Comparison of ENCODE assay signal across 2 cellular contexts in the genomic region with DNA sequence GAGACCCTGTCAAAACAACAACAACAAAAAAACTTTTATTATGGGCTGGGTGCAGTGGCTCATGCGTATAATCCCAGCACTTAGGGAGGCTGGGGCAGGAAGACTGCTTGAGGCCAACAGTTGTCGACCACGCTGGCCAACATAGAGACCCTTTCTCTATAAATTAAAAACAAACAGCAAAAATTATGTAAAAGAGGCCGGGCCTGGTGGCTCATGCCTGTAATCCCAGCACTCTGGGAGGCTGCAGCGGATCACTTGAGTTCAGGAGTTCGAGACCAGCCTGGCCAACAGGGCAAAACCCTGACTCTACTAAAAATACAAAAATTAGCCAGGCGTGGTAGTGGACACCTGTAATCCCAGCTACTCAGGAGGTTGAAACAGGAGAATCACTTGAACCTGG. TPM values are rescaled to one million over a fixed set of nuclear protein-coding genes. Genes with fewer than 3 reads are reported as not detected.
"Had no signal": no experiment of that assay in that cellular context is flagged by ENCODE, and none has a peak within 500 bp of the region (broad histone marks: within the 10 kb centered on the region; RNA-seq: fewer than 3 reads in every experiment).

No MANE protein-coding gene starts in this region.

RNA-seq across cellular contexts. Expression of a gene that starts 15.6 kb away (rescaled TPM):
- total RNA-seq: HepG2, IMR-90 had no signal
- polyA plus RNA-seq: IMR-90 had no signal
